8 cellular contexts compared by ENCODE assay signal in the genomic region with DNA sequence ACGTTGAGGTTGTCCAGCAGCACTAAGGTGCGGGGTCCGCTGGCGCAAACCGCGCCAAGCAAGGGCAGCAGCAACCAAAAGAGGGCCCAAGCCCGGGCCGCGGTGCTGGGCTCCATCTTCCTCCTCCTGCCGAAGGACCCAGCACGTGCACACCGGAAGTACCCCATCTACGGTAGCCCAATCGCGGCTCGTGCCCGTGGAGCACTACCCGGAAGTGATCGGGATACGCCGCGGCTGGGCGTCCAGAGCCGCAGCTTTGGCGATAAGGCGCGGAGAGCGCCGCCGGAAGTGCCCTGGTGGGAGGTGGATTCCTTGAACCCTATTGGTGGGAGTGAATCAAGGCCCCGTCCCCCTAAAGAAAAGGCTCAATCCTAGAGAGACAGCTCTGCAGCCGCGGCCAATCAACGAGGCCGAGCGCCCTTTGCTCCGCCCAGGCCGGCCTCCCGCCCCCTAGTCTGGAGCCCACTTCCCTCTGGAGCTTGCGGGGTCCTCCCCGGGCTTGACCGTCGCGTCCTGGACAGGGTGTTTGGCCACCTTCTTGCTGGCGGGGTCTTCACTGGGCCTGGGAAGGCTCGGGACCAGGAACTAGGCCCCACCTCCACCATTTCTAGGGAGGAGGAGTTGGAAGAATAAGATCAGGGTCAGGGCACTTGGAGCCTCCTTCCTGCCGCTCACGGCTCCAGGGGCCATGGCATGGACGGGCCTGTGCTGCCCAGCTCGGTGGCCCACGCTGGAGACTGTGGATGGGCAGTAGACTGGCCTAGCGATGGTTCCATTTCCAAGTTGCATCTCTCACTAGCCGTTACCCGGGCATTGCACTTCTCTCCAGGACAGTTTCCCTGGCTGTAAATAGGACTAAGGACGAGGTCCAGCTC. TPM values are rescaled to one million over a fixed set of nuclear protein-coding genes. Genes with fewer than 3 reads are reported as not detected.
A peak's percentile ranks its signal among the peaks of the same experiment; 100 is the strongest.
DNase-seq lines count a peak whose midpoint lies in the region; ATAC-seq and TF ChIP-seq lines count a peak whose summit lies in the region.

TSS of gene DDOST (minus strand) at position 135 of the 875 bp plus-strand sequence. CDS start at position 116, 19 bp downstream.

- TF ChIP-seq CTCF in GM12874 (IDR thresholded peaks at IDR 0.05; ENCODE audit: insufficient read depth, low read depth, low read length): peak; percentile 43
- TF ChIP-seq CTCF in adrenal gland (IDR thresholded peaks at IDR 0.05): peak in 4 of 6 experiments; percentile 24 to 39 (median 30)
- peak in 11 of 12 donors; percentile 18 to 74 (median 47) for TF ChIP-seq CTCF in heart left ventricle (IDR thresholded peaks at IDR 0.05)
- peak; percentile 52 for TF ChIP-seq CTCF in upper lobe of right lung (IDR thresholded peaks at IDR 0.05)

- H3K9me3 ChIP-seq in adrenal gland (replicated peaks in 1 of 3) (no peaks in the 10 kb centered on the region), heart left ventricle (no peaks in the 10 kb centered on the region), upper lobe of right lung (no peaks in the 10 kb centered on the region)

- H3K4me3 Mint-ChIP-seq in T-cell: peak within 1 kb of the TSS; percentile 81 to 100 (median 100)

- H3K27me3 ChIP-seq in adrenal gland: no peaks in the 10 kb centered on the region
- no peaks in the 10 kb centered on the region for H3K27me3 ChIP-seq in heart left ventricle
- no peaks in the 10 kb centered on the region for H3K27me3 ChIP-seq in upper lobe of right lung

- H3K4me1 Mint-ChIP-seq in T-cell: peaks cover 54 to 63% (median 56%) of the 10 kb centered on the region in 3 donors

- no peaks in the 10 kb centered on the region for H3K9me3 Mint-ChIP-seq in T-cell

- POLR2A ChIA-PET in T-cell (lab: Charles Lee): interaction anchor here (0.6 to 2.1 kb wide), 2 partner anchors 27 to 89 kb away, joined by 4 to 10 read pairs; no protein-coding TSS in a partner anchor

- TF ChIP-seq POLR2A in adrenal gland (IDR thresholded peaks at IDR 0.05): peak; percentile 24 to 39
- peak in 1 of 2 donors; percentile 66 for TF ChIP-seq POLR2A in heart left ventricle (IDR thresholded peaks at IDR 0.05)

- H3K4me1 ChIP-seq in adrenal gland (replicated peaks in 1 of 2) (peaks cover 5 to 41% of the 10 kb centered on the region in 2 donors), heart left ventricle (peaks cover 4 to 52% (median 37%) of the 10 kb centered on the region in 12 donors), upper lobe of right lung (peaks cover 18% of the 10 kb centered on the region)

- ATAC-seq in HG02798 (IDR thresholded peaks at IDR 0.05; ENCODE audit: poor library complexity, unreplicated experiment): peak; percentile 96
- ATAC-seq in T-cell (replicated peaks in 1 of 4): peak; percentile 95 to 97 (median 96)
- peak; percentile 95 to 97 (median 96) for ATAC-seq in heart left ventricle
- ATAC-seq in upper lobe of right lung: peak; percentile 98

- H3K27ac ChIP-seq in adrenal gland: peak within 1 kb of the TSS in 4 of 5 donors; percentile 63 to 87 (median 78)
- peak within 1 kb of the TSS; percentile 41 to 97 (median 90) for H3K27ac ChIP-seq in heart left ventricle
- peak within 1 kb of the TSS; percentile 87 for H3K27ac ChIP-seq in upper lobe of right lung

- 0 to 2% (median 1%) methylated on average over 13 to 55 of the region's 55 CpGs for WGBS in adrenal gland, 4 donors
- 0 to 4% (median 2%) methylated on average over 29 to 55 of the region's 55 CpGs for WGBS in heart left ventricle, 4 donors

- H3K36me3 Mint-ChIP-seq in T-cell: peaks cover 16% of the 10 kb centered on the region

- CTCF ChIA-PET in T-cell (lab: Charles Lee): interaction anchor here in 1 of 2 donors (1.0 to 2.1 kb wide), 5 partner anchors 25 to 609 kb away, joined by 3 to 17 read pairs (median 3); partner anchors contain the start of genes KIF17 and PINK1

- DNase-seq in NCI-H1436 (lab: John Stamatoyannopoulos, UW) (peak; percentile 97), T-cell (peak; percentile 81 to 97 (median 94)), adrenal gland (peak; percentile 92 to 98 (median 97)), heart left ventricle (peak; percentile 95 to 99 (median 97)), posterior cingulate gyrus (peak; percentile 93 to 100 (median 96)), upper lobe of right lung (peak; percentile 99)

- H3K4me3 ChIP-seq in adrenal gland: peak within 1 kb of the TSS; percentile 48 to 99 (median 79)
- peak within 1 kb of the TSS; percentile 78 to 100 (median 88) for H3K4me3 ChIP-seq in heart left ventricle
- H3K4me3 ChIP-seq in upper lobe of right lung: peak within 1 kb of the TSS; percentile 99

- peak within 1 kb of the TSS; percentile 98 to 100 for H3K27ac Mint-ChIP-seq in T-cell

- H3K27me3 Mint-ChIP-seq in T-cell: no peaks in the 10 kb centered on the region

- intact Hi-C loops in adrenal gland (cut with DNase I) (no loop called here), heart left ventricle (cut with DNase I) (loop anchor here in 1 of 10 donors (1.0 kb wide), 1 partner anchor 27 kb away; no protein-coding TSS in a partner anchor), posterior cingulate gyrus (cut with DNase I) (no loop called here), upper lobe of right lung (cut with DNase I) (no loop called here)

- H3K36me3 ChIP-seq in adrenal gland (replicated peaks in 1 of 2) (peaks cover 0 to 18% of the 10 kb centered on the region in 2 donors), heart left ventricle (peaks cover 0 to 32% (median 15%) of the 10 kb centered on the region in 9 donors), upper lobe of right lung (peaks cover 31% of the 10 kb centered on the region)

RNA-seq across cellular contexts. Expression of gene DDOST, which starts in this region (rescaled TPM):
- total RNA-seq in T-cell (100 to 1,000 TPM; 106 to 145 (median 124) TPM), adrenal gland (100 to 1,000 TPM; 134 to 349 (median 202) TPM), heart left ventricle (100 to 1,000 TPM; 110 to 175 (median 128) TPM), upper lobe of right lung (161 TPM)
- polyA plus RNA-seq in adrenal gland (100 to 1,000 TPM; 123 to 221 (median 193) TPM), heart left ventricle (100 to 1,000 TPM in 1 of 2 donors, 10 to 100 TPM in 1; 88.9 to 211 TPM)

Comparison
In these comparisons a context has a peak if more than half of its experiments do, and no peak if none do; other contexts are left out.
1. Peak in every context shown above with its lines: DNase-seq, ATAC-seq, H3K4me3 ChIP-seq and H3K27ac ChIP-seq.